Comparison of ENCODE assay signal across 15 cellular contexts in the genomic region with DNA sequence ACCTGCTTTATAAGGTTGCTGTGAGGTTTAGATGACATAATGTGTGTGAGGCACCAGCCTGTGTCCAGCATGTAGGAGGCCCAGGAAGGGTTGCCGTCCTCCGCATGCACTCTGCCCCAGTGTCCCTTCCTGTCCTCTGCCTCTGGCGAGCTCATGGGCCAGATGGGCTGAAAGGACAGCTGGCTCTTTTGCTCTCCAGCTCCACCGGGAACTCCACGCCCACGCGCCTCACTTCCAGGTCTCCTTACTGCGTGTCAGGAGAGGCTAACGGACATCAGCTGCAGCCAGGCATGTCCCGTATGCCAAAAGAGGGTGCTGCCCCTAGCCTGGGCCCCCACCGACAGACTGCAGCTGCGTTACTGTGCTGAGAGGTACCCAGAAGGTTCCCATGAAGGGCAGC. TPM values are rescaled to one million over a fixed set of nuclear protein-coding genes. Genes with fewer than 3 reads are reported as not detected.
DNase-seq lines count a peak whose midpoint lies in the region; ATAC-seq, FAIRE-seq and TF ChIP-seq lines count a peak whose summit lies in the region.
"Had no signal": no experiment of that assay in that cellular context is flagged by ENCODE, and none has a peak within 500 bp of the region (broad histone marks: within the 10 kb centered on the region; RNA-seq: fewer than 3 reads in every experiment).

No MANE protein-coding gene starts in this region.

- H3K36me3 ChIP-seq in H7 (replicated peaks; ENCODE audit: control insufficient read depth, insufficient read depth, low read length): no peaks in the 10 kb centered on the region
- no peaks in the 10 kb centered on the region for H3K36me3 ChIP-seq in K562 (ENCODE audit: control insufficient read depth, insufficient read depth, low read length)
- no peaks in the 10 kb centered on the region for H3K36me3 ChIP-seq in neuronal stem cell (replicated peaks in 1 of 2; ENCODE audit: control insufficient read depth in 2 of 2, insufficient read depth in 2 of 2, low read length in 2 of 2)
- no peaks in the 10 kb centered on the region for H3K36me3 ChIP-seq in breast epithelium

- TF ChIP-seq RAD21 in K562 (CRISPR knock-in tag; conservative IDR thresholded peaks at IDR 0.05 in 1 of 2, IDR thresholded peaks at IDR 0.05 in 1 of 2): no peak

- H3K27ac ChIP-seq in K562 (ENCODE audit: extremely low read depth, low read depth, low read length) (no peak overlapping the region), neuronal stem cell (replicated peaks; ENCODE audit: low read length) (no peak overlapping the region), breast epithelium (no peak overlapping the region)

- intact Hi-C loops in K562 (cut with micrococcal nuclease) (no loop called here), breast epithelium (cut with DNase I; ENCODE audit: low total_unique reads) (no loop called here)

- TF ChIP-seq POLR2A in K562 (conservative IDR thresholded peaks at IDR 0.05) (no peak), breast epithelium (IDR thresholded peaks at IDR 0.05) (no peak)

- TF ChIP-seq CTCF in K562 (IDR thresholded peaks at IDR 0.05 in 2 of 3, conservative IDR thresholded peaks at IDR 0.05 in 1 of 3; ENCODE audit: insufficient read depth in 2 of 3, low read depth in 1 of 3, low read length in 3 of 3) (no peak), breast epithelium (IDR thresholded peaks at IDR 0.05) (no peak)

- H3K23ac ChIP-seq in neuronal stem cell (ENCODE audit: low read depth, low read length, poor library complexity): peak overlapping the region; percentile 67

- H3K4me3 ChIP-seq in H7 (ENCODE audit: insufficient read depth, low read depth, low read length): no peak overlapping the region
- H3K4me3 ChIP-seq in K562: no peak overlapping the region
- peak overlapping the region in 1 of 2 donors; percentile 33 for H3K4me3 ChIP-seq in neuronal stem cell (ENCODE audit: low read length in 2 of 2)
- no peak overlapping the region for H3K4me3 ChIP-seq in breast epithelium
- H3K4me3 ChIP-seq: GM12878 had no signal

- H3K18ac ChIP-seq in neuronal stem cell (ENCODE audit: low read length): peak overlapping the region; percentile 8

- no TSS peak for BruUV-seq in K562 (replicated peaks; lab: Mats Ljungman, UMichigan)

- H3K4ac ChIP-seq in neuronal stem cell (ENCODE audit: low read length): no peak overlapping the region

- H2BK5ac ChIP-seq in neuronal stem cell (ENCODE audit: low read length): no peak overlapping the region

- DNase-seq in H7: peak; percentile 29
- no peak for DNase-seq in K562 (ENCODE audit: extremely low read depth in 1 of 4, low spot score in 3 of 4)
- DNase-seq in left lobe of liver (ENCODE audit: low spot score): no peak
- no peak for DNase-seq in neuronal stem cell (ENCODE audit: low spot score)
- no peak for DNase-seq in AG08395 (ENCODE audit: low spot score)
- DNase-seq in breast epithelium (ENCODE audit: low spot score in 2 of 2): no peak
- no peak for DNase-seq in iPS-NIHi7 (ENCODE audit: extremely low spot score)
- DNase-seq: CD4-positive, CD25-positive, alpha-beta regulatory T cell; NCI-H1417; NCI-H1930; NCI-H2171 treated with DMSO at 0.1 percent for 48 hours; NCI-H510A; SIG-M5 had no signal

- H4K20me1 ChIP-seq in K562 (replicated peaks; ENCODE audit: control insufficient read depth, insufficient read depth, low read length): no peaks in the 10 kb centered on the region

- H3K9me3 ChIP-seq in K562 (replicated peaks; ENCODE audit: control insufficient read depth, insufficient read depth, low read depth, low read length) (no peaks in the 10 kb centered on the region), neuronal stem cell (replicated peaks in 1 of 2; ENCODE audit: control insufficient read depth in 2 of 2, insufficient read depth in 1 of 2, low read depth in 1 of 2, low read length in 2 of 2) (no peaks in the 10 kb centered on the region), breast epithelium (no peaks in the 10 kb centered on the region)

- H3K27me3 ChIP-seq in H7 (ENCODE audit: control insufficient read depth, insufficient read depth, low read length) (no peaks in the 10 kb centered on the region; the same call in 1 of the 2 replicates), K562 (ENCODE audit: control insufficient read depth in 2 of 2, insufficient read depth in 2 of 2, low read length in 2 of 2) (peaks cover 42 to 57% of the 10 kb centered on the region in 2 experiments), neuronal stem cell (ENCODE audit: control insufficient read depth in 3 of 3, insufficient read depth in 3 of 3, low read depth in 1 of 3, low read length in 3 of 3) (peaks cover 0 to 35% (median 4%) of the 10 kb centered on the region in 3 experiments), breast epithelium (no peaks in the 10 kb centered on the region)

- WGBS in K562 (ENCODE audit: insufficient coverage, low coverage, missing lambda C conversion rate): 13% methylated on average over 12 of the region's 12 CpGs
- WGBS in neuronal stem cell (ENCODE audit: extremely low coverage in 2 of 2, insufficient read length in 2 of 2, insufficient replicate concordance in 1 of 2), 2 donors: no CpG with 5 or more reads among the region's 12 CpGs

- no peaks in the 10 kb centered on the region for H3K79me2 ChIP-seq in K562 (ENCODE audit: control insufficient read depth, insufficient read depth, low read length)

- H3K4me1 ChIP-seq in K562 (replicated peaks in 1 of 2; ENCODE audit: control insufficient read depth in 2 of 2, insufficient read depth in 2 of 2, low read length in 2 of 2) (no peaks in the 10 kb centered on the region; a peak in 1 of 5 replicates), neuronal stem cell (ENCODE audit: control insufficient read depth in 2 of 2, insufficient read depth in 1 of 2, low read depth in 1 of 2, low read length in 2 of 2) (peaks cover 4 to 5% of the 10 kb centered on the region in 2 donors), breast epithelium (no peaks in the 10 kb centered on the region)

- no peak overlapping the region for H2BK120ac ChIP-seq in neuronal stem cell (ENCODE audit: low read depth, low read length)

- H2BK12ac ChIP-seq in neuronal stem cell (ENCODE audit: low read length): peak overlapping the region; percentile 85

- in situ Hi-C loops in K562 (cut with MboI): no loop called here

- no peak for TF ChIP-seq EP300 in K562 (IDR thresholded peaks at IDR 0.05; ENCODE audit: low read length)

- H3K9ac ChIP-seq in K562 (ENCODE audit: insufficient read depth in 1 of 2, low read depth in 2 of 2, low read length in 2 of 2) (no peak overlapping the region), neuronal stem cell (ENCODE audit: low read depth, low read length, poor library complexity) (peak overlapping the region; percentile 52)

- no peaks in the 10 kb centered on the region for H3K9me1 ChIP-seq in K562 (ENCODE audit: control insufficient read depth, insufficient read depth, low read length)

- H2AFZ ChIP-seq in K562 (ENCODE audit: low read depth, low read length) (no peak overlapping the region), neuronal stem cell (ENCODE audit: low read length) (peak overlapping the region; percentile 2)

- H4K8ac ChIP-seq in neuronal stem cell (ENCODE audit: low read depth, low read length): peak overlapping the region; percentile 30

- H3K14ac ChIP-seq in neuronal stem cell (ENCODE audit: low read length): peak overlapping the region; percentile 72

- ATAC-seq in K562: peak; percentile 17; the same call in 1 of the 3 replicates
- peak; percentile 30 for ATAC-seq in left lobe of liver
- ATAC-seq: GM12878 had no signal

- FAIRE-seq in K562 (lab: Jason Lieb, UNC): no peak
- FAIRE-seq: GM12878, RCC 7860 had no signal

- peak overlapping the region; percentile 3 for H2AK5ac ChIP-seq in neuronal stem cell (ENCODE audit: low read depth, low read length)

- CTCF ChIA-PET in K562 (lab: Yijun Ruan, JAX; ENCODE audit: low intra/inter-chr PET ratio): no interaction called here

- no peaks in the 10 kb centered on the region for H3K79me1 ChIP-seq in neuronal stem cell (ENCODE audit: low read depth, low read length)

- H3K4me2 ChIP-seq in K562 (ENCODE audit: insufficient read depth, low read length) (no peak overlapping the region), neuronal stem cell (ENCODE audit: insufficient read depth, low read length, poor library complexity, severe bottlenecking) (no peak overlapping the region)

- H4K91ac ChIP-seq in neuronal stem cell (ENCODE audit: low read depth, low read length, poor library complexity): peak overlapping the region; percentile 1

- no peak overlapping the region for H2BK15ac ChIP-seq in neuronal stem cell (ENCODE audit: low read length)

- POLR2A ChIA-PET in K562 (lab: Yijun Ruan, JAX): interaction anchor here (0.7 kb wide), 1 partner anchor 12 kb away, joined by 3 read pairs; no protein-coding TSS in a partner anchor

TF ChIP-seq in K562, 482 proteins besides CTCF, POLR2A, EP300 and RAD21 (continues in another document):
- TF ChIP-seq NFYB (IDR thresholded peaks at IDR 0.05; ENCODE audit: extremely low read depth, insufficient read length): no peak
- TF ChIP-seq SRSF9 (IDR thresholded peaks at IDR 0.05; ENCODE audit: borderline replicate concordance, low read depth, low read length): no peak
- TF ChIP-seq CBFA2T2 (conservative IDR thresholded peaks at IDR 0.05): no peak

RNA-seq across cellular contexts. Expression of a gene that starts 12.2 kb away (rescaled TPM):
- total RNA-seq in H7 (2014; rRNA removed; shearing (Covaris generic)): 0.52 and 0.69 TPM in 2 replicates
- total RNA-seq in K562 (2011; cell fraction: chromatin; rRNA removed; ENCODE audit: low replicate concordance): 0.51 and 0.63 TPM in 2 replicates
- 0.17 and 0.39 TPM in 2 replicates for total RNA-seq in K562 (2011; cell fraction: nucleolus; rRNA removed)
- total RNA-seq in K562 (2011; cell fraction: nucleoplasm; rRNA removed): not detected in 2 replicates
- total RNA-seq in K562 (2014; rRNA removed) (not detected in 2 replicates), K562 (2014; rRNA removed; fragmentation: Illumina TruSeq; extraction: Trizol) (not detected in 2 replicates), K562 (2015; rRNA removed; fragmentation: Illumina TruSeq; extraction: Trizol) (0.18 TPM in 1 of 2 replicates, not detected in the other), K562 (2021) (0.16 and 0.25 TPM in 2 replicates), left lobe of liver (29.6 TPM), breast epithelium (10 to 100 TPM in 2 of 3 donors, 1 to 10 TPM in 1; 2.7 to 24.3 (median 20.1) TPM)
- polyA plus RNA-seq in K562 (2011; rRNA removed) (0.11 and 0.15 TPM in 2 replicates), K562 (2014; fragmentation: Illumina TruSeq; extraction: Trizol) (0.15 and 0.44 TPM in 2 replicates), K562 (2014; fragmentation: Nextera tagmentation; extraction: Ambion mirVana) (under 1 TPM in 1 of 2 experiments, not detected in 1; 0.03 TPM), K562 (2014; rRNA removed) (0.22 and 0.23 TPM in 2 replicates)
- polyA plus RNA-seq in K562 (2011; cell fraction: cytosol; rRNA removed): 0.09 and 0.12 TPM in 2 replicates
- polyA plus RNA-seq in K562 (2011; cell fraction: nucleus; rRNA removed): 0.41 and 0.63 TPM in 2 replicates
- 0.22 and 1.2 TPM in 2 replicates for polyA plus RNA-seq in K562 (2012)
- not detected in 2 replicates for polyA minus RNA-seq in K562 (2011; rRNA and poly(A)+ RNA removed)
- not detected in 2 replicates for polyA minus RNA-seq in K562 (2011; cell fraction: cytosol; rRNA and poly(A)+ RNA removed)
- not detected in 2 replicates for polyA minus RNA-seq in K562 (2011; cell fraction: nucleus; rRNA and poly(A)+ RNA removed)
- polyA plus RNA-seq in neuronal stem cell (2013, experiment 1 of 2): 1.2 TPM
- 1.3 TPM for polyA plus RNA-seq in neuronal stem cell (2013, experiment 2 of 2)
